ENCODE assay signal across 23 cellular contexts in the genomic region with DNA sequence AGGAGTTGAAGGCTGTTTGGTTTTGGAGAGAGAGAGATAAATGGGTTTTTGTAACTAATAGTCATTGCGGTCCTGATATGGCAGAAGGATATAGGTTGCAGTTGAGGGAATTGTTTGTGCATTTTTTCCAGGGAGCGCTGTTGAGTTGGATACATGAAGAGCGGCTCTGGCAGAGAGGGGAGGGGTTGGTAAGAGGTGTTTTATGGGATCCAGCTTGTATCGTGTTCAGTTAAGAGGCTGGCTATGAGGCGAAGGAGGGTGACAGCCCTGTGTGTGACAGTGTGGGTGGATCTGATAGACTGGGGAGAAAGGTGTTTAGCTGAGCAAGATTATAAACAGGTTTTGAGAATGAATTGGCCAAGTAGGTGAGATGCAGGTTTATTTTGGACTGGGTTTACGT. TPM values are rescaled to one million over a fixed set of nuclear protein-coding genes. Genes with fewer than 3 reads are reported as not detected.
DNase-seq lines count a peak whose midpoint lies in the region; ATAC-seq and TF ChIP-seq lines count a peak whose summit lies in the region.
"Had no signal": no experiment of that assay in that cellular context is flagged by ENCODE, and none has a peak within 500 bp of the region (broad histone marks: within the 10 kb centered on the region; RNA-seq: fewer than 3 reads in every experiment).

No MANE protein-coding gene starts in this region.

- peak in 1 of 2 experiments; percentile 20; a peak in 1 of 4 replicates for TF ChIP-seq CTCF in GM23338 (conservative IDR thresholded peaks at IDR 0.05; ENCODE audit: low read depth in 2 of 2)

- POLR2A ChIA-PET in naive thymus-derived CD4-positive, alpha-beta T cell (lab: Charles Lee): no interaction called here

- no peaks in the 10 kb centered on the region for H3K79me2 ChIP-seq in GM23338 (replicated peaks; ENCODE audit: insufficient read depth)

- H2AFZ ChIP-seq in GM23338: no peak overlapping the region

- no peak overlapping the region for H3K4me2 ChIP-seq in GM23338
- H3K4me2 ChIP-seq: A549 had no signal

- no peaks in the 10 kb centered on the region for H3K4me1 Mint-ChIP-seq in GM23338
- no peaks in the 10 kb centered on the region for H3K4me1 Mint-ChIP-seq in naive thymus-derived CD4-positive, alpha-beta T cell

- H3K4me1 ChIP-seq in GM23338 (ENCODE audit: insufficient read depth): no peaks in the 10 kb centered on the region
- no peaks in the 10 kb centered on the region for H3K4me1 ChIP-seq in naive thymus-derived CD4-positive, alpha-beta T cell (ENCODE audit: control insufficient read depth in 2 of 2, insufficient read depth in 2 of 2, low read length in 2 of 2)
- H3K4me1 ChIP-seq: A549 had no signal

- no peak overlapping the region for H3K27ac Mint-ChIP-seq in GM23338
- no peak overlapping the region for H3K27ac Mint-ChIP-seq in naive thymus-derived CD4-positive, alpha-beta T cell
- H3K27ac Mint-ChIP-seq: CD4-positive, alpha-beta T cell; HFFc6 had no signal

- no peak overlapping the region for H3K4me3 Mint-ChIP-seq in GM23338
- no peak overlapping the region for H3K4me3 Mint-ChIP-seq in naive thymus-derived CD4-positive, alpha-beta T cell
- H3K4me3 Mint-ChIP-seq: CD4-positive, alpha-beta T cell; HFFc6 had no signal

- DNase-seq in NCI-H1417 (lab: John Stamatoyannopoulos, UW) (peak in 2 of 3 experiments; percentile 4 to 16), NCI-H1417 treated with DMSO at 0.1 percent for 48 hours (lab: John Stamatoyannopoulos, UW) (no peak), GM23338 (ENCODE audit: low spot score) (peak; percentile 1), NCI-H510A treated with DMSO at 0.1 percent for 48 hours (lab: John Stamatoyannopoulos, UW) (peak; percentile 15), left kidney (ENCODE audit: low read depth, low spot score) (peak; percentile 57)
- DNase-seq in stimulated activated CD4-positive, alpha-beta T cell treated with anti-CD3 and anti-CD28 coated beads, Interleukin-12 subunit alpha, Interleukin-12 subunit beta, amount 100 ng/mL, for 4 hours: no peak
- DNase-seq in naive thymus-derived CD4-positive, alpha-beta T cell: no peak
- DNase-seq: AML-193; CD4-positive, alpha-beta T cell; DMS153; DMS79; GDM1; GOT3; H7; HFFc6 had no signal

- H3K9me3 ChIP-seq in naive thymus-derived CD4-positive, alpha-beta T cell (ENCODE audit: control insufficient read depth in 2 of 3, low read length in 3 of 3): peaks cover 0 to 3% (median 0%) of the 10 kb centered on the region in 3 experiments
- H3K9me3 ChIP-seq: A549 had no signal

- H3K9me2 ChIP-seq in GM23338 (ENCODE audit: insufficient read depth): no peaks in the 10 kb centered on the region

- H3K36me3 ChIP-seq in GM23338 (ENCODE audit: insufficient read depth): no peaks in the 10 kb centered on the region
- no peaks in the 10 kb centered on the region for H3K36me3 ChIP-seq in naive thymus-derived CD4-positive, alpha-beta T cell (ENCODE audit: control insufficient read depth in 2 of 3, insufficient read depth in 3 of 3, low read length in 3 of 3)

- H3K27me3 Mint-ChIP-seq in GM23338 (ENCODE audit: insufficient read depth, low read depth, poor library complexity): peaks cover 2% of the 10 kb centered on the region
- H3K27me3 Mint-ChIP-seq in naive thymus-derived CD4-positive, alpha-beta T cell: no peaks in the 10 kb centered on the region
- H3K27me3 Mint-ChIP-seq: CD4-positive, alpha-beta T cell had no signal

- no peaks in the 10 kb centered on the region for H3K27me3 ChIP-seq in GM23338 (ENCODE audit: insufficient read depth)
- H3K27me3 ChIP-seq in naive thymus-derived CD4-positive, alpha-beta T cell (ENCODE audit: control insufficient read depth in 2 of 2, insufficient read depth in 2 of 2, low read length in 2 of 2): no peaks in the 10 kb centered on the region

- no peaks in the 10 kb centered on the region for H3F3A ChIP-seq in GM23338 (replicated peaks; ENCODE audit: low read depth)

- H3K4me3 ChIP-seq in GM23338: no peak overlapping the region
- H3K4me3 ChIP-seq in naive thymus-derived CD4-positive, alpha-beta T cell (ENCODE audit: low read length): no peak overlapping the region
- H3K4me3 ChIP-seq: A549 had no signal

- CTCF ChIA-PET in naive thymus-derived CD4-positive, alpha-beta T cell (lab: Charles Lee): no interaction called here

- ATAC-seq in GM23338: no peak
- no peak for ATAC-seq in GM21423 (IDR thresholded peaks at IDR 0.05; ENCODE audit: unreplicated experiment)
- no peak for ATAC-seq in naive thymus-derived CD4-positive, alpha-beta T cell
- ATAC-seq: A549, HCT116, HepG2 had no signal

- no peak overlapping the region for H3K27ac ChIP-seq in GM23338 (ENCODE audit: low read depth)
- no peak overlapping the region for H3K27ac ChIP-seq in naive thymus-derived CD4-positive, alpha-beta T cell (ENCODE audit: low read depth, low read length)
- H3K27ac ChIP-seq: 22Rv1, A549, C4-2B had no signal

- no peaks in the 10 kb centered on the region for H4K20me1 ChIP-seq in GM23338 (replicated peaks; ENCODE audit: insufficient read depth)

- intact Hi-C loops in naive thymus-derived CD4-positive, alpha-beta T cell (cut with micrococcal nuclease): no loop called here

- no peaks in the 10 kb centered on the region; the same call in 2 of the 3 replicates for H3K9me3 Mint-ChIP-seq in GM23338
- peaks cover 0 to 14% (median 2%) of the 10 kb centered on the region in 11 donors for H3K9me3 Mint-ChIP-seq in naive thymus-derived CD4-positive, alpha-beta T cell

- no peaks in the 10 kb centered on the region for H3K36me3 Mint-ChIP-seq in GM23338 (ENCODE audit: low read depth)
- no peaks in the 10 kb centered on the region for H3K36me3 Mint-ChIP-seq in naive thymus-derived CD4-positive, alpha-beta T cell

TF ChIP-seq in GM23338, 12 proteins besides CTCF, POLR2A, EP300 and RAD21 (continues in another document):
- TF ChIP-seq STAT1 (IDR thresholded peaks at IDR 0.05; ENCODE audit: unreplicated experiment): no peak
- TF ChIP-seq EZH2 (IDR thresholded peaks at IDR 0.05; ENCODE audit: low read depth, unreplicated experiment): no peak
- no peak for TF ChIP-seq EZH2phosphoT487 (IDR thresholded peaks at IDR 0.05; ENCODE audit: unreplicated experiment)
- TF ChIP-seq ZNF331 (CRISPR knock-in tag; IDR thresholded peaks at IDR 0.05; ENCODE audit: low read depth): no peak
- TF ChIP-seq, protein P1, sequence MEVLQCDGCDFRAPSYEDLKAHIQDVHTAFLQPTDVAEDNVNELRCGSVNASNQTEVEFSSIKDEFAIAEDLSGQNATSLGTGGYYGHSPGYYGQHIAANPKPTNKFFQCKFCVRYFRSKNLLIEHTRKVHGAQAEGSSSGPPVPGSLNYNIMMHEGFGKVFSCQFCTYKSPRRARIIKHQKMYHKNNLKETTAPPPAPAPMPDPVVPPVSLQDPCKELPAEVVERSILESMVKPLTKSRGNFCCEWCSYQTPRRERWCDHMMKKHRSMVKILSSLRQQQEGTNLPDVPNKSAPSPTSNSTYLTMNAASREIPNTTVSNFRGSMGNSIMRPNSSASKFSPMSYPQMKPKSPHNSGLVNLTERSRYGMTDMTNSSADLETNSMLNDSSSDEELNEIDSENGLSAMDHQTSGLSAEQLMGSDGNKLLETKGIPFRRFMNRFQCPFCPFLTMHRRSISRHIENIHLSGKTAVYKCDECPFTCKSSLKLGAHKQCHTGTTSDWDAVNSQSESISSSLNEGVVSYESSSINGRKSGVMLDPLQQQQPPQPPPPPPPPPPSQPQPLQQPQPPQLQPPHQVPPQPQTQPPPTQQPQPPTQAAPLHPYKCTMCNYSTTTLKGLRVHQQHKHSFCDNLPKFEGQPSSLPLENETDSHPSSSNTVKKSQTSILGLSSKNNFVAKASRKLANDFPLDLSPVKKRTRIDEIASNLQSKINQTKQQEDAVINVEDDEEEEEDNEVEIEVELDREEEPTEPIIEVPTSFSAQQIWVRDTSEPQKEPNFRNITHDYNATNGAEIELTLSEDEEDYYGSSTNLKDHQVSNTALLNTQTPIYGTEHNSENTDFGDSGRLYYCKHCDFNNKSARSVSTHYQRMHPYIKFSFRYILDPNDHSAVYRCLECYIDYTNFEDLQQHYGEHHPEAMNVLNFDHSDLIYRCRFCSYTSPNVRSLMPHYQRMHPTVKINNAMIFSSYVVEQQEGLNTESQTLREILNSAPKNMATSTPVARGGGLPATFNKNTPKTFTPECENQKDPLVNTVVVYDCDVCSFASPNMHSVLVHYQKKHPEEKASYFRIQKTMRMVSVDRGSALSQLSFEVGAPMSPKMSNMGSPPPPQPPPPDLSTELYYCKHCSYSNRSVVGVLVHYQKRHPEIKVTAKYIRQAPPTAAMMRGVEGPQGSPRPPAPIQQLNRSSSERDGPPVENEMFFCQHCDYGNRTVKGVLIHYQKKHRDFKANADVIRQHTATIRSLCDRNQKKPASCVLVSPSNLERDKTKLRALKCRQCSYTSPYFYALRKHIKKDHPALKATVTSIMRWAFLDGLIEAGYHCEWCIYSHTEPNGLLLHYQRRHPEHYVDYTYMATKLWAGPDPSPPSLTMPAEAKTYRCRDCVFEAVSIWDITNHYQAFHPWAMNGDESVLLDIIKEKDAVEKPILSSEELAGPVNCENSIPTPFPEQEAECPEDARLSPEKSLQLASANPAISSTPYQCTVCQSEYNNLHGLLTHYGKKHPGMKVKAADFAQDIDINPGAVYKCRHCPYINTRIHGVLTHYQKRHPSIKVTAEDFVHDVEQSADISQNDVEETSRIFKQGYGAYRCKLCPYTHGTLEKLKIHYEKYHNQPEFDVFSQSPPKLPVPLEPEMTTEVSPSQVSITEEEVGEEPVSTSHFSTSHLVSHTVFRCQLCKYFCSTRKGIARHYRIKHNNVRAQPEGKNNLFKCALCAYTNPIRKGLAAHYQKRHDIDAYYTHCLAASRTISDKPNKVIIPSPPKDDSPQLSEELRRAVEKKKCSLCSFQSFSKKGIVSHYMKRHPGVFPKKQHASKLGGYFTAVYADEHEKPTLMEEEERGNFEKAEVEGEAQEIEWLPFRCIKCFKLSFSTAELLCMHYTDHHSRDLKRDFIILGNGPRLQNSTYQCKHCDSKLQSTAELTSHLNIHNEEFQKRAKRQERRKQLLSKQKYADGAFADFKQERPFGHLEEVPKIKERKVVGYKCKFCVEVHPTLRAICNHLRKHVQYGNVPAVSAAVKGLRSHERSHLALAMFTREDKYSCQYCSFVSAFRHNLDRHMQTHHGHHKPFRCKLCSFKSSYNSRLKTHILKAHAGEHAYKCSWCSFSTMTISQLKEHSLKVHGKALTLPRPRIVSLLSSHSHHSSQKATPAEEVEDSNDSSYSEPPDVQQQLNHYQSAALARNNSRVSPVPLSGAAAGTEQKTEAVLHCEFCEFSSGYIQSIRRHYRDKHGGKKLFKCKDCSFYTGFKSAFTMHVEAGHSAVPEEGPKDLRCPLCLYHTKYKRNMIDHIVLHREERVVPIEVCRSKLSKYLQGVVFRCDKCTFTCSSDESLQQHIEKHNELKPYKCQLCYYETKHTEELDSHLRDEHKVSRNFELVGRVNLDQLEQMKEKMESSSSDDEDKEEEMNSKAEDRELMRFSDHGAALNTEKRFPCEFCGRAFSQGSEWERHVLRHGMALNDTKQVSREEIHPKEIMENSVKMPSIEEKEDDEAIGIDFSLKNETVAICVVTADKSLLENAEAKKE (CRISPR knock-in tag; IDR thresholded peaks at IDR 0.05): no peak
- TF ChIP-seq NANOG (IDR thresholded peaks at IDR 0.05; ENCODE audit: borderline replicate concordance): no peak

RNA-seq across cellular contexts. Expression of a gene that starts 1.5 kb away (rescaled TPM):
- not detected in 2 replicates for total RNA-seq in GM23338 (2014; rRNA removed; shearing (Covaris generic))
- not detected in 2 replicates for polyA plus RNA-seq in GM23338 (2016; fragmentation: Nextera tagmentation; extraction: Ambion mirVana)
- total RNA-seq in naive thymus-derived CD4-positive, alpha-beta T cell: not detected
- not detected for polyA plus RNA-seq in naive thymus-derived CD4-positive, alpha-beta T cell
- total RNA-seq: CD4-positive, alpha-beta T cell; Daoy; H7; HepG2; HFFc6 had no signal
- polyA plus RNA-seq: A549, BJ, HepG2 had no signal

Comparison
In these comparisons a context has a peak if more than half of its experiments do, and no peak if none do; other contexts are left out.
1. DNase-seq: peak in NCI-H1417 (2 of 3), GM23338 (single experiment), NCI-H510A treated with DMSO at 0.1 percent for 48 hours (single experiment) and left kidney (single experiment); none in NCI-H1417 treated with DMSO at 0.1 percent for 48 hours (single experiment), stimulated activated CD4-positive, alpha-beta T cell treated with anti-CD3 and anti-CD28 coated beads, Interleukin-12 subunit alpha, Interleukin-12 subunit beta, amount 100 ng/mL, for 4 hours (single experiment) and naive thymus-derived CD4-positive, alpha-beta T cell (0 of 9).